Comparison of ENCODE assay signal across 8 cellular contexts in the genomic region with DNA sequence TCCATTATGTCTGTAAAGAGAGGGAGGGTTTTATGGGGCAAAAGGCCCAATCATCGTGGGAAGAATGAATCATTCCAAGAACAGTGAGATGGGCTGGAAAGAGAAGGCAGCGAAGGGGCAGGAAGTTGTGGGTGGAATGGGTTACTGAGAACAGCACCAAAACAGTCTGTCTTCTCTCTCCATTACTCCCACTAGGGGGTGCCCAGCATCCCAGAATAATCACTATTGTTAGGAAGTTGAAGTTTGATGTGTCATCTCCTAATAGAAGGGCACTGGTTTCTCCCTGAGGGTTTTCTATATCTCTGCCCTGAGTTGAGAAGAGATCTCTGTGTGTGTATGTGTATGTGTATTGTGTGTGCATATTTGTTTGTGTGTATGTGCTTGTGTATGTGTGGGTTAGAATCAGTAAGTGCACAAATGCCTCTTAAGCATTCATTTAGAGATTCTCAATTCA.
DNase-seq lines count a peak whose midpoint lies in the region; ATAC-seq and TF ChIP-seq lines count a peak whose summit lies in the region.

No MANE protein-coding gene starts in this region.

- peak; percentile 86 for ATAC-seq in GM18499 (IDR thresholded peaks at IDR 0.05; ENCODE audit: insufficient read depth, unreplicated experiment)
- ATAC-seq in HG02870 (IDR thresholded peaks at IDR 0.05; ENCODE audit: unreplicated experiment), result peak; percentile 88
- ATAC-seq in foreskin keratinocyte, result peak; percentile 93

- H3K27ac Mint-ChIP-seq in progenitor cell of endocrine pancreas, result no peak overlapping the region

- no peaks in the 10 kb centered on the region for H3K9me3 Mint-ChIP-seq in progenitor cell of endocrine pancreas (ENCODE audit: low read depth)

- H3K27me3 ChIP-seq in foreskin keratinocyte, result no peaks in the 10 kb centered on the region

- TF ChIP-seq CTCF in foreskin keratinocyte (conservative IDR thresholded peaks at IDR 0.05) (peak; percentile 95), progenitor cell of endocrine pancreas (IDR thresholded peaks at IDR 0.05; ENCODE audit: unreplicated experiment) (peak; percentile 53)

- no peak overlapping the region for H3K27ac ChIP-seq in foreskin keratinocyte

- H3K4me1 ChIP-seq in foreskin keratinocyte, result peaks cover 25% of the 10 kb centered on the region

- DNase-seq in AML-193 (lab: John Stamatoyannopoulos, UW) (peak; percentile 63), NCI-H226 (peak; percentile 91), activated T-cell treated with anti-CD3 and anti-CD28 coated beads for 4 hours (peak; percentile 36), foreskin keratinocyte (peak; percentile 78 to 88), progenitor cell of endocrine pancreas (ENCODE audit: low spot score, unreplicated experiment) (no peak), posterior vena cava (ENCODE audit: low spot score) (no peak)

- peaks cover 31% of the 10 kb centered on the region for H3K4me1 Mint-ChIP-seq in progenitor cell of endocrine pancreas (ENCODE audit: low read depth)

- no peaks in the 10 kb centered on the region for H3K36me3 Mint-ChIP-seq in progenitor cell of endocrine pancreas (ENCODE audit: insufficient read depth)

- H3K27me3 Mint-ChIP-seq in progenitor cell of endocrine pancreas, result peaks cover 14% of the 10 kb centered on the region

- no peak overlapping the region for H3K4me3 Mint-ChIP-seq in progenitor cell of endocrine pancreas (ENCODE audit: low read depth)

- intact Hi-C loops in posterior vena cava (cut with DNase I), result loop anchor here in 1 of 2 donors (5.0 kb wide), 1 partner anchor 76 kb away; a partner anchor contains a TSS

Comparison
In these comparisons a context has a peak if more than half of its experiments do, and no peak if none do; other contexts are left out.
1. DNase-seq: peak in AML-193 (2 of 2), NCI-H226 (single experiment), activated T-cell treated with anti-CD3 and anti-CD28 coated beads for 4 hours (single experiment) and foreskin keratinocyte (2 of 2); none in progenitor cell of endocrine pancreas (single experiment) and posterior vena cava (single experiment).
2. Peak in every context shown above with its lines, with median percentiles within 50 percentile points of each other: ATAC-seq.